In genomic region chr14:105526781-105527380, GRCh38 we compare ENCODE assay signal across 8 cellular contexts. TPM values are rescaled to one million over a fixed set of nuclear protein-coding genes. Genes with fewer than 3 reads are reported as not detected.
DNase-seq lines count a peak whose midpoint lies in the region; ATAC-seq, FAIRE-seq and TF ChIP-seq lines count a peak whose summit lies in the region.

No MANE protein-coding gene starts in this region.

- TF ChIP-seq POLR2A in endothelial cell of umbilical vein (IDR thresholded peaks at IDR 0.05; ENCODE audit: low read depth, low read length), result no peak

- intact Hi-C loops in CD4-positive, alpha-beta T cell (cut with DNase I, micrococcal nuclease), result loop anchor here in 1 of 2 experiments (5.0 kb wide), 1 partner anchor 215 kb away; the partner anchor contains the start of gene PACS2
- intact Hi-C loops in endothelial cell of umbilical vein (cut with micrococcal nuclease), result no loop called here

- no TSS peak for BruUV-seq in endothelial cell of umbilical vein (replicated peaks; lab: Mats Ljungman, UMichigan)

- H3K4me3 ChIP-seq in NT2/D1 (ENCODE audit: insufficient read length, low read depth) (peak overlapping the region; percentile 38), endothelial cell of umbilical vein (replicated peaks in 1 of 3; ENCODE audit: insufficient read depth in 1 of 3, low read depth in 1 of 3, low read length in 3 of 3) (peak overlapping the region; percentile 45 to 63 (median 55))

- peak overlapping the region; percentile 61 for H3K4me2 ChIP-seq in endothelial cell of umbilical vein (ENCODE audit: insufficient read depth, low read length)

- CTCF ChIA-PET in CD4-positive, alpha-beta T cell (lab: Charles Lee), result interaction anchor here (2.9 kb wide), 1 partner anchor 156 kb away, joined by 20 read pairs; no protein-coding TSS in a partner anchor
- CTCF ChIA-PET in endothelial cell of umbilical vein (lab: Charles Lee), result interaction anchor here (0.6 to 2.7 kb wide), 2 partner anchors 46 to 156 kb away, joined by 3 to 35 read pairs; no protein-coding TSS in a partner anchor

- POLR2A ChIA-PET in CD4-positive, alpha-beta T cell (lab: Charles Lee), result no interaction called here
- POLR2A ChIA-PET in endothelial cell of umbilical vein (lab: Charles Lee), result no interaction called here

- H3K9ac ChIP-seq in NT2/D1 (ENCODE audit: insufficient read length, low read depth) (peak overlapping the region; percentile 74), endothelial cell of umbilical vein (replicated peaks; ENCODE audit: extremely low read depth, insufficient read depth, low read length) (no peak overlapping the region)

- no peaks in the 10 kb centered on the region for H3K9me1 ChIP-seq in endothelial cell of umbilical vein (replicated peaks; ENCODE audit: control insufficient read depth, extremely low read depth, insufficient read depth, low read length)

- H3K9me3 ChIP-seq in CD4-positive, alpha-beta T cell (ENCODE audit: control insufficient read depth, low read length), result no peaks in the 10 kb centered on the region
- H3K9me3 ChIP-seq in NT2/D1 (ENCODE audit: insufficient read depth, low read length) (peaks cover 5% of the 10 kb centered on the region; the same call in 1 of the 2 replicates), endothelial cell of umbilical vein (replicated peaks; ENCODE audit: control insufficient read depth, insufficient read depth, low read length) (no peaks in the 10 kb centered on the region)

- H3K79me2 ChIP-seq in endothelial cell of umbilical vein (ENCODE audit: control insufficient read depth, insufficient read depth, low read length), result no peaks in the 10 kb centered on the region

- H3K36me3 Mint-ChIP-seq in CD4-positive, alpha-beta T cell (ENCODE audit: low read depth), result no peaks in the 10 kb centered on the region
- H3K36me3 Mint-ChIP-seq in osteocyte (ENCODE audit: unreplicated experiment), result no peaks in the 10 kb centered on the region

- H2AFZ ChIP-seq in endothelial cell of umbilical vein (ENCODE audit: low read depth, low read length), result peak overlapping the region; percentile 63

- TF ChIP-seq CTCF in CD4-positive, alpha-beta T cell (IDR thresholded peaks at IDR 0.05), result no peak
- no peak for TF ChIP-seq CTCF in endothelial cell of umbilical vein (IDR thresholded peaks at IDR 0.05; ENCODE audit: extremely low read depth in 1 of 2, insufficient read depth in 1 of 2, low read depth in 1 of 2, low read length in 2 of 2)
- TF ChIP-seq CTCF in osteocyte (IDR thresholded peaks at IDR 0.05), result no peak

- H3K27ac Mint-ChIP-seq in CD4-positive, alpha-beta T cell, result peak overlapping the region; percentile 68
- H3K27ac Mint-ChIP-seq in osteocyte (ENCODE audit: unreplicated experiment), result peak overlapping the region; percentile 34

- peaks cover 3% of the 10 kb centered on the region for H3K4me1 ChIP-seq in NT2/D1 (ENCODE audit: insufficient read depth, insufficient read length)
- peaks cover 17% of the 10 kb centered on the region for H3K4me1 ChIP-seq in endothelial cell of umbilical vein (ENCODE audit: control insufficient read depth, extremely low read depth, insufficient read depth, low read length)

- no peaks in the 10 kb centered on the region for H3K9me3 Mint-ChIP-seq in CD4-positive, alpha-beta T cell
- no peaks in the 10 kb centered on the region for H3K9me3 Mint-ChIP-seq in osteocyte (ENCODE audit: unreplicated experiment)

- H3K27me3 Mint-ChIP-seq in CD4-positive, alpha-beta T cell, result peaks cover 25% of the 10 kb centered on the region
- H3K27me3 Mint-ChIP-seq in osteocyte (ENCODE audit: unreplicated experiment), result peaks cover 3% of the 10 kb centered on the region

- H4K20me1 ChIP-seq in endothelial cell of umbilical vein (replicated peaks; ENCODE audit: control insufficient read depth, extremely low read depth, insufficient read depth, low read length), result no peaks in the 10 kb centered on the region

- DNase-seq in CD4-positive, alpha-beta T cell, result no peak
- DNase-seq in NT2/D1 (ENCODE audit: low read depth, low spot score) (no peak), endothelial cell of umbilical vein (ENCODE audit: low read depth, low spot score) (no peak), osteocyte (ENCODE audit: extremely low spot score, unreplicated experiment) (no peak), SW480 (ENCODE audit: low spot score) (no peak), NCI-H1105 treated with DMSO at 0.1 percent for 48 hours (lab: John Stamatoyannopoulos, UW) (no peak), NCI-H1048 (lab: John Stamatoyannopoulos, UW) (no peak), islet precursor cell (no peak)

- no peak overlapping the region for H3K27ac ChIP-seq in CD4-positive, alpha-beta T cell (ENCODE audit: low read depth, low read length)
- H3K27ac ChIP-seq in endothelial cell of umbilical vein (ENCODE audit: insufficient read depth, low read depth, low read length), result no peak overlapping the region

- H3K27me3 ChIP-seq in CD4-positive, alpha-beta T cell (ENCODE audit: control insufficient read depth, insufficient read depth, low read length), result peaks cover 23% of the 10 kb centered on the region
- H3K27me3 ChIP-seq in NT2/D1 (ENCODE audit: insufficient read depth, insufficient read length) (peaks cover 23% of the 10 kb centered on the region), endothelial cell of umbilical vein (ENCODE audit: control insufficient read depth in 2 of 2, insufficient read depth in 2 of 2, low read length in 2 of 2) (peaks cover 6 to 7% of the 10 kb centered on the region in 2 experiments)

- peak overlapping the region; percentile 87 for H3K4me3 Mint-ChIP-seq in CD4-positive, alpha-beta T cell
- H3K4me3 Mint-ChIP-seq in osteocyte (ENCODE audit: unreplicated experiment), result peak overlapping the region; percentile 73

- no peak for ATAC-seq in CD4-positive, alpha-beta T cell (ENCODE audit: poor library complexity)

- peaks cover 17% of the 10 kb centered on the region for H3K4me1 Mint-ChIP-seq in CD4-positive, alpha-beta T cell (ENCODE audit: low read depth)
- H3K4me1 Mint-ChIP-seq in osteocyte (ENCODE audit: unreplicated experiment), result peaks cover 4% of the 10 kb centered on the region

- dilution Hi-C loops in endothelial cell of umbilical vein (cut with MboI; ENCODE audit: extremely low pct_ligation_motif_present, low sequenced_read_pairs), result no loop called here

- no peak for FAIRE-seq in endothelial cell of umbilical vein (lab: Jason Lieb, UNC)

- H3K36me3 ChIP-seq in NT2/D1 (ENCODE audit: insufficient read depth, insufficient read length, low read length) (no peaks in the 10 kb centered on the region), endothelial cell of umbilical vein (ENCODE audit: control insufficient read depth in 2 of 2, extremely low read depth in 1 of 2, insufficient read depth in 2 of 2, low read length in 2 of 2) (no peaks in the 10 kb centered on the region)

TF ChIP-seq in endothelial cell of umbilical vein, 7 proteins besides CTCF, POLR2A, EP300 and RAD21 (continues in another document):
- TF ChIP-seq JUN (IDR thresholded peaks at IDR 0.05; ENCODE audit: borderline replicate concordance, insufficient read depth, insufficient read length, low read depth) (no peak), FOS (IDR thresholded peaks at IDR 0.05; ENCODE audit: borderline replicate concordance, insufficient read depth, low read length) (no peak)

RNA-seq across cellular contexts. Expression of gene TMEM121, which starts 0.5 kb away (rescaled TPM):
- total RNA-seq in CD4-positive, alpha-beta T cell, result 1 to 10 TPM; 1.6 to 1.7 TPM
- total RNA-seq in endothelial cell of umbilical vein (4.8 and 5.3 TPM in 2 replicates), osteocyte (3.3 and 3.6 TPM in 2 replicates)
- polyA plus RNA-seq in endothelial cell of umbilical vein, result 7.7 and 13.1 TPM in 2 replicates
- polyA plus RNA-seq in endothelial cell of umbilical vein (2011; cell fraction: cytosol; rRNA removed), result 1.8 and 4.0 TPM in 2 replicates
- 1.8 and 2.2 TPM in 2 replicates for polyA plus RNA-seq in endothelial cell of umbilical vein (2011; cell fraction: nucleus; rRNA removed)
- polyA plus RNA-seq in endothelial cell of umbilical vein (2012), result 1.5 and 3.9 TPM in 2 replicates
- polyA minus RNA-seq in endothelial cell of umbilical vein, result 2.0 and 3.7 TPM in 2 replicates
- 2.4 TPM for polyA minus RNA-seq in endothelial cell of umbilical vein (2011; cell fraction: cytosol; rRNA and poly(A)+ RNA removed)
- polyA minus RNA-seq in endothelial cell of umbilical vein (2011; cell fraction: nucleus; rRNA and poly(A)+ RNA removed), result 0.38 and 2.1 TPM in 2 replicates

RNA-seq across cellular contexts. Expression of gene TEDC1, which starts 35.8 kb away (rescaled TPM):
- 100 to 1,000 TPM; 102 to 108 TPM for total RNA-seq in CD4-positive, alpha-beta T cell
- 25.3 and 29.9 TPM in 2 replicates for total RNA-seq in endothelial cell of umbilical vein
- 16.5 and 16.8 TPM in 2 replicates for polyA plus RNA-seq in endothelial cell of umbilical vein
- polyA plus RNA-seq in endothelial cell of umbilical vein (2011; cell fraction: cytosol; rRNA removed), result 10.1 and 15.0 TPM in 2 replicates
- 16.3 and 20.8 TPM in 2 replicates for polyA plus RNA-seq in endothelial cell of umbilical vein (2011; cell fraction: nucleus; rRNA removed)
- 6.7 and 9.0 TPM in 2 replicates for polyA plus RNA-seq in endothelial cell of umbilical vein (2012)
- 3.8 and 6.5 TPM in 2 replicates for polyA minus RNA-seq in endothelial cell of umbilical vein
- polyA minus RNA-seq in endothelial cell of umbilical vein (2011; cell fraction: cytosol; rRNA and poly(A)+ RNA removed), result 26.7 TPM
- polyA minus RNA-seq in endothelial cell of umbilical vein (2011; cell fraction: nucleus; rRNA and poly(A)+ RNA removed), result 6.3 and 10.4 TPM in 2 replicates
- 8.4 and 11.0 TPM in 2 replicates for total RNA-seq in osteocyte

RNA-seq across cellular contexts. Expression of gene CRIP1, which starts 40.2 kb away (rescaled TPM):
- 100 to 1,000 TPM; 250 to 258 TPM for total RNA-seq in CD4-positive, alpha-beta T cell
- total RNA-seq in endothelial cell of umbilical vein (4.8 and 8.1 TPM in 2 replicates), osteocyte (31.0 and 34.1 TPM in 2 replicates)
- 3.0 and 3.1 TPM in 2 replicates for polyA plus RNA-seq in endothelial cell of umbilical vein
- polyA plus RNA-seq in endothelial cell of umbilical vein (2011; cell fraction: cytosol; rRNA removed), result 2.9 and 3.9 TPM in 2 replicates
- polyA plus RNA-seq in endothelial cell of umbilical vein (2011; cell fraction: nucleus; rRNA removed), result 3.3 and 3.7 TPM in 2 replicates
- 2.8 and 4.2 TPM in 2 replicates for polyA plus RNA-seq in endothelial cell of umbilical vein (2012)
- 0.91 TPM in 1 of 2 replicates, not detected in the other for polyA minus RNA-seq in endothelial cell of umbilical vein
- polyA minus RNA-seq in endothelial cell of umbilical vein (2011; cell fraction: cytosol; rRNA and poly(A)+ RNA removed), result 143 TPM
- 3.5 and 5.3 TPM in 2 replicates for polyA minus RNA-seq in endothelial cell of umbilical vein (2011; cell fraction: nucleus; rRNA and poly(A)+ RNA removed)

RNA-seq across cellular contexts. Expression of gene CRIP2, which starts 52.3 kb away (rescaled TPM):
- 10 to 100 TPM; 62.5 to 68.3 TPM for total RNA-seq in CD4-positive, alpha-beta T cell
- total RNA-seq in endothelial cell of umbilical vein, result 322 and 361 TPM in 2 replicates
- polyA plus RNA-seq in endothelial cell of umbilical vein, result 954 and 1,384 TPM in 2 replicates
- 542 and 715 TPM in 2 replicates for polyA plus RNA-seq in endothelial cell of umbilical vein (2011; cell fraction: cytosol; rRNA removed)
- polyA plus RNA-seq in endothelial cell of umbilical vein (2011; cell fraction: nucleus; rRNA removed), result 348 and 443 TPM in 2 replicates
- 232 and 368 TPM in 2 replicates for polyA plus RNA-seq in endothelial cell of umbilical vein (2012)
- 127 and 173 TPM in 2 replicates for polyA minus RNA-seq in endothelial cell of umbilical vein
- 41.4 TPM for polyA minus RNA-seq in endothelial cell of umbilical vein (2011; cell fraction: cytosol; rRNA and poly(A)+ RNA removed)
- polyA minus RNA-seq in endothelial cell of umbilical vein (2011; cell fraction: nucleus; rRNA and poly(A)+ RNA removed), result 40.5 and 94.7 TPM in 2 replicates
- 183 and 191 TPM in 2 replicates for total RNA-seq in osteocyte
